2 cellular contexts compared by ENCODE assay signal in genomic region chr14:101069666-101070362, GRCh38.
TF ChIP-seq lines count a peak whose summit lies in the region.

No MANE protein-coding gene starts in this region.

TF ChIP-seq in H1, 55 proteins besides CTCF, POLR2A, EP300 and RAD21:
- no peak for TF ChIP-seq YY1 (IDR thresholded peaks at IDR 0.05; ENCODE audit: low read depth, low read length)
- TF ChIP-seq SIN3A (conservative IDR thresholded peaks at IDR 0.05 in 1 of 2, IDR thresholded peaks at IDR 0.05 in 1 of 2; ENCODE audit: low read depth in 1 of 2, low read length in 2 of 2) = no peak

TF ChIP-seq in GM23338, 12 proteins besides CTCF, POLR2A, EP300 and RAD21:
- TF ChIP-seq NANOG (IDR thresholded peaks at IDR 0.05; ENCODE audit: borderline replicate concordance) (no peak), STAT1 (IDR thresholded peaks at IDR 0.05; ENCODE audit: unreplicated experiment) (no peak)
